ENCODE assay signal across 10 cellular contexts in genomic region chr7:157150825-157151412, GRCh38. TPM values are rescaled to one million over a fixed set of nuclear protein-coding genes. Genes with fewer than 3 reads are reported as not detected.
DNase-seq lines count a peak whose midpoint lies in the region; ATAC-seq and TF ChIP-seq lines count a peak whose summit lies in the region.
"Had no signal": no experiment of that assay in that cellular context is flagged by ENCODE, and none has a peak within 500 bp of the region (broad histone marks: within the 10 kb centered on the region; RNA-seq: fewer than 3 reads in every experiment).

No MANE protein-coding gene starts in this region.

- H3K4me1 ChIP-seq in liver (ENCODE audit: control insufficient read depth in 4 of 4, insufficient read depth in 4 of 4, low read length in 3 of 4) (peaks cover 0 to 21% (median 11%) of the 10 kb centered on the region in 4 donors), lower lobe of right lung (peaks cover 6% of the 10 kb centered on the region)

- TF ChIP-seq RAD21 in liver (IDR thresholded peaks at IDR 0.05), result peak in 1 of 2 donors; percentile 35

- H3K4me1 Mint-ChIP-seq in activated naive CD4-positive, alpha-beta T cell treated with anti-CD3 and anti-CD28 coated beads, Interleukin-2, amount 10 ng/mL, durations not matched to agents 7 days and 5 days, result peaks cover 15% of the 10 kb centered on the region
- H3K4me1 Mint-ChIP-seq in activated naive CD4-positive, alpha-beta T cell treated with anti-CD3 and anti-CD28 coated beads for 36 hours (ENCODE audit: low read depth), result peaks cover 65% of the 10 kb centered on the region

- H3K9me3 ChIP-seq in AG04450 (ENCODE audit: control insufficient read depth, insufficient read depth, low read length) (no peaks in the 10 kb centered on the region), liver (ENCODE audit: control insufficient read depth in 4 of 4, low read length in 3 of 4) (no peaks in the 10 kb centered on the region), lower lobe of right lung (no peaks in the 10 kb centered on the region), MG63 (no peaks in the 10 kb centered on the region)

- CTCF ChIA-PET in AG04450 (lab: Charles Lee), result interaction anchor here (1.0 to 1.3 kb wide), 2 partner anchors 74 to 189 kb away, joined by 3 read pairs; no protein-coding TSS in a partner anchor
- CTCF ChIA-PET in activated naive CD4-positive, alpha-beta T cell treated with anti-CD3 and anti-CD28 coated beads, Interleukin-2, amount 10 ng/mL, durations not matched to agents 7 days and 5 days (lab: Charles Lee), result interaction anchor here (1.9 kb wide), 1 partner anchor 41 kb away, joined by 4 read pairs; no protein-coding TSS in a partner anchor
- CTCF ChIA-PET in activated naive CD4-positive, alpha-beta T cell treated with anti-CD3 and anti-CD28 coated beads for 36 hours (lab: Charles Lee), result interaction anchor here (1.2 kb wide), 1 partner anchor 8 kb away, joined by 3 read pairs; no protein-coding TSS in a partner anchor

- H3K9ac ChIP-seq in liver (ENCODE audit: low read depth in 1 of 2, low read length in 2 of 2), result no peak overlapping the region

- H3K27me3 Mint-ChIP-seq in activated naive CD4-positive, alpha-beta T cell treated with anti-CD3 and anti-CD28 coated beads, Interleukin-2, amount 10 ng/mL, durations not matched to agents 7 days and 5 days, result no peaks in the 10 kb centered on the region
- H3K27me3 Mint-ChIP-seq in activated naive CD4-positive, alpha-beta T cell treated with anti-CD3 and anti-CD28 coated beads for 36 hours (ENCODE audit: low read depth), result no peaks in the 10 kb centered on the region
- H3K27me3 Mint-ChIP-seq: B cell had no signal

- ATAC-seq in lower lobe of right lung, result no peak

- 34% methylated on average over 17 of the region's 17 CpGs for WGBS in liver

- H3K27ac ChIP-seq in AG04450 (ENCODE audit: low read depth, low read length) (peak overlapping the region; percentile 24), liver (ENCODE audit: low read depth in 1 of 2, low read length in 2 of 2) (no peak overlapping the region), lower lobe of right lung (no peak overlapping the region)

- H3K9me3 Mint-ChIP-seq in activated naive CD4-positive, alpha-beta T cell treated with anti-CD3 and anti-CD28 coated beads, Interleukin-2, amount 10 ng/mL, durations not matched to agents 7 days and 5 days, result no peaks in the 10 kb centered on the region
- no peaks in the 10 kb centered on the region for H3K9me3 Mint-ChIP-seq in activated naive CD4-positive, alpha-beta T cell treated with anti-CD3 and anti-CD28 coated beads for 36 hours

- H3K4me3 Mint-ChIP-seq in activated naive CD4-positive, alpha-beta T cell treated with anti-CD3 and anti-CD28 coated beads, Interleukin-2, amount 10 ng/mL, durations not matched to agents 7 days and 5 days, result no peak overlapping the region
- H3K4me3 Mint-ChIP-seq in activated naive CD4-positive, alpha-beta T cell treated with anti-CD3 and anti-CD28 coated beads for 36 hours, result no peak overlapping the region
- H3K4me3 Mint-ChIP-seq: B cell had no signal

- peaks cover 14% of the 10 kb centered on the region for H3K36me3 Mint-ChIP-seq in activated naive CD4-positive, alpha-beta T cell treated with anti-CD3 and anti-CD28 coated beads, Interleukin-2, amount 10 ng/mL, durations not matched to agents 7 days and 5 days
- H3K36me3 Mint-ChIP-seq in activated naive CD4-positive, alpha-beta T cell treated with anti-CD3 and anti-CD28 coated beads for 36 hours (ENCODE audit: low read depth), result no peaks in the 10 kb centered on the region

- no peaks in the 10 kb centered on the region for H3K27me3 ChIP-seq in AG04450 (ENCODE audit: control insufficient read depth, insufficient read depth, low read length)
- no peaks in the 10 kb centered on the region for H3K27me3 ChIP-seq in liver (ENCODE audit: control insufficient read depth in 4 of 4, insufficient read depth in 4 of 4, low read length in 3 of 4)
- no peaks in the 10 kb centered on the region for H3K27me3 ChIP-seq in lower lobe of right lung (ENCODE audit: low read depth)
- no peaks in the 10 kb centered on the region for H3K27me3 ChIP-seq in MG63

- no peak overlapping the region for H3K27ac Mint-ChIP-seq in activated naive CD4-positive, alpha-beta T cell treated with anti-CD3 and anti-CD28 coated beads, Interleukin-2, amount 10 ng/mL, durations not matched to agents 7 days and 5 days
- no peak overlapping the region for H3K27ac Mint-ChIP-seq in activated naive CD4-positive, alpha-beta T cell treated with anti-CD3 and anti-CD28 coated beads for 36 hours
- H3K27ac Mint-ChIP-seq: B cell had no signal

- intact Hi-C loops in lower lobe of right lung (cut with DNase I), result no loop called here
- intact Hi-C loops in activated naive CD4-positive, alpha-beta T cell treated with anti-CD3 and anti-CD28 coated beads for 36 hours (cut with micrococcal nuclease), result no loop called here

- no peak for TF ChIP-seq CTCF in AG04450 (IDR thresholded peaks at IDR 0.05; ENCODE audit: low read depth, low read length)
- no peak for TF ChIP-seq CTCF in choroid plexus epithelial cell (conservative IDR thresholded peaks at IDR 0.05; ENCODE audit: low read depth, low read length)
- no peak for TF ChIP-seq CTCF in liver (IDR thresholded peaks at IDR 0.05; ENCODE audit: low read depth, low read length, missing input control)
- TF ChIP-seq CTCF in lower lobe of right lung (IDR thresholded peaks at IDR 0.05), result no peak

- DNase-seq in AG04450 (ENCODE audit: low read depth, low spot score) (no peak), LHCN-M2 (ENCODE audit: low read depth) (peak; percentile 18), choroid plexus epithelial cell (ENCODE audit: low read depth) (peak; percentile 65), lower lobe of right lung (no peak), MG63 (no peak)
- DNase-seq in activated naive CD4-positive, alpha-beta T cell treated with anti-CD3 and anti-CD28 coated beads, Interleukin-2, amount 10 ng/mL, durations not matched to agents 7 days and 5 days, result no peak
- DNase-seq in activated naive CD4-positive, alpha-beta T cell treated with anti-CD3 and anti-CD28 coated beads for 36 hours, result no peak
- DNase-seq: activated naive CD4-positive, alpha-beta T cell treated with Interleukin-2 at 50 U/mL for 16 hours had no signal

- POLR2A ChIA-PET in AG04450 (lab: Yijun Ruan, JAX), result no interaction called here

- peaks cover 0 to 1% (median 0%) of the 10 kb centered on the region in 4 donors for H3K36me3 ChIP-seq in liver (ENCODE audit: control insufficient read depth in 4 of 4, insufficient read depth in 3 of 4, low read depth in 1 of 4, low read length in 3 of 4)
- no peaks in the 10 kb centered on the region for H3K36me3 ChIP-seq in lower lobe of right lung
- no peaks in the 10 kb centered on the region; the same call in 1 of the 2 replicates for H3K36me3 ChIP-seq in MG63

- no peak overlapping the region for H3K4me3 ChIP-seq in AG04450 (ENCODE audit: low read depth, low read length)
- peak overlapping the region; percentile 22 for H3K4me3 ChIP-seq in choroid plexus epithelial cell (ENCODE audit: low read depth, low read length)
- H3K4me3 ChIP-seq in liver (ENCODE audit: low read depth in 1 of 3, low read length in 3 of 3), result no peak overlapping the region
- H3K4me3 ChIP-seq in lower lobe of right lung, result no peak overlapping the region
- no peak overlapping the region for H3K4me3 ChIP-seq in MG63

TF ChIP-seq in liver, 16 proteins besides CTCF, POLR2A, EP300 and RAD21:
- no peak for TF ChIP-seq NR2F2 (IDR thresholded peaks at IDR 0.05)
- peak in 1 of 2 donors; percentile 44 for TF ChIP-seq HNF4A (conservative IDR thresholded peaks at IDR 0.05)
- TF ChIP-seq ATF3 (IDR thresholded peaks at IDR 0.05), result no peak
- TF ChIP-seq RXRA (IDR thresholded peaks at IDR 0.05), result peak in 1 of 2 donors; percentile 39
- no peak for TF ChIP-seq YY1 (IDR thresholded peaks at IDR 0.05)
- peak; percentile 46 for TF ChIP-seq SP1 (IDR thresholded peaks at IDR 0.05)
- TF ChIP-seq REST (IDR thresholded peaks at IDR 0.05), result no peak

RNA-seq across cellular contexts. Expression of gene UBE3C, which starts 12.2 kb away (rescaled TPM):
- polyA plus RNA-seq in AG04450 (2011; rRNA removed), result 60.6 and 71.2 TPM in 2 replicates
- polyA minus RNA-seq in AG04450 (2011; rRNA and poly(A)+ RNA removed), result 75.2 and 88.1 TPM in 2 replicates
- 127 and 131 TPM in 2 replicates for total RNA-seq in LHCN-M2 (2014; rRNA removed)
- 45.7 TPM for polyA plus RNA-seq in LHCN-M2 (2012)
- 10 to 100 TPM; 46.6 to 61.8 TPM for total RNA-seq in liver
- polyA plus RNA-seq in liver, result 10 to 100 TPM; 10.3 to 21.3 TPM
- total RNA-seq in lower lobe of right lung, result 55.7 TPM
- 66.8 and 74.6 TPM in 2 replicates for total RNA-seq in MG63 (2014; rRNA removed; shearing (Covaris generic); ENCODE audit: low replicate concordance)
- 10 to 100 TPM; 52.9 to 55.7 TPM for total RNA-seq in activated naive CD4-positive, alpha-beta T cell treated with anti-CD3 and anti-CD28 coated beads for 36 hours

Comparison
In these comparisons a context has a peak if more than half of its experiments do, and no peak if none do; other contexts are left out.
1. DNase-seq: peak in LHCN-M2 (single experiment) and choroid plexus epithelial cell (single experiment); none in AG04450 (single experiment), lower lobe of right lung (single experiment), MG63 (single experiment), activated naive CD4-positive, alpha-beta T cell treated with anti-CD3 and anti-CD28 coated beads, Interleukin-2, amount 10 ng/mL, durations not matched to agents 7 days and 5 days (single experiment) and activated naive CD4-positive, alpha-beta T cell treated with anti-CD3 and anti-CD28 coated beads for 36 hours (single experiment).